Comparison of ENCODE assay signal across 16 cellular contexts in the genomic region with DNA sequence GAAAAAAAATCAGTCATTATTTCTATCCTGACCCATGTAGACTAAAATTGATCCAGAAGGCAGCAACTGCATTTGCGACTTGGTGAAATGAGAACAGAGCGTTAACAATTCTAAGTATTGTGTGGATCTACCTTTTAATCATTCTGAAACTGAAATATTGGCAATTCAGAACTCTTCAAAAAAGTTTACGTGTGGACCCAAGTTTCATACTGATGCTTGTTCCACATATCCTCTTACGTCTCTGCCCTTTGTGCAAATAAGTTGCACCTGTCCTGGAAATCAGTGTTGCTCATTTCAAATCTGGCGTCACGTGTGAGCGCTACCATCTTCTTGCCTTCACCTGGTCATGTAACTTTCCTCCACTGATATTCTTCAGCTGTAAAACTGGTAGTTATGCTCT.
DNase-seq lines count a peak whose midpoint lies in the region; ATAC-seq lines count a peak whose summit lies in the region.
"Had no signal": no experiment of that assay in that cellular context is flagged by ENCODE, and none has a peak within 500 bp of the region (broad histone marks: within the 10 kb centered on the region; RNA-seq: fewer than 3 reads in every experiment).

No MANE protein-coding gene starts in this region.

- H3K4me1 Mint-ChIP-seq in activated CD4-positive, alpha-beta T cell treated with anti-CD3 and anti-CD28 coated beads for 36 hours = no peaks in the 10 kb centered on the region
- H3K4me1 Mint-ChIP-seq: activated CD4-positive, alpha-beta T cell treated with anti-CD3 and anti-CD28 coated beads, Interleukin-2, amount 10 ng/mL, durations not matched to agents 24 days and 14 days had no signal

- no peak overlapping the region for H3K4me3 Mint-ChIP-seq in activated CD4-positive, alpha-beta T cell treated with anti-CD3 and anti-CD28 coated beads for 36 hours
- H3K4me3 Mint-ChIP-seq: activated CD4-positive, alpha-beta T cell treated with anti-CD3 and anti-CD28 coated beads, Interleukin-2, amount 10 ng/mL, durations not matched to agents 24 days and 14 days; B cell; effector memory CD8-positive, alpha-beta T cell had no signal

- POLR2A ChIA-PET in activated CD4-positive, alpha-beta T cell treated with anti-CD3 and anti-CD28 coated beads for 36 hours (lab: Charles Lee) = no interaction called here

- H3K27ac Mint-ChIP-seq in activated CD4-positive, alpha-beta T cell treated with anti-CD3 and anti-CD28 coated beads for 36 hours = no peak overlapping the region
- H3K27ac Mint-ChIP-seq: activated CD4-positive, alpha-beta T cell treated with anti-CD3 and anti-CD28 coated beads, Interleukin-2, amount 10 ng/mL, durations not matched to agents 24 days and 14 days; B cell; effector memory CD8-positive, alpha-beta T cell had no signal

- peak; percentile 36 for ATAC-seq in activated CD4-positive, alpha-beta T cell treated with anti-CD3 and anti-CD28 coated beads for 36 hours
- peak; percentile 62 for ATAC-seq in GM21717 (IDR thresholded peaks at IDR 0.05; ENCODE audit: unreplicated experiment)
- peak; percentile 41 for ATAC-seq in HG03196 (IDR thresholded peaks at IDR 0.05; ENCODE audit: unreplicated experiment)
- ATAC-seq: effector memory CD8-positive, alpha-beta T cell had no signal

- no peaks in the 10 kb centered on the region for H3K36me3 Mint-ChIP-seq in activated CD4-positive, alpha-beta T cell treated with anti-CD3 and anti-CD28 coated beads for 36 hours (ENCODE audit: low read depth)

- H3K27me3 Mint-ChIP-seq in activated CD4-positive, alpha-beta T cell treated with anti-CD3 and anti-CD28 coated beads for 36 hours = peaks cover 3% of the 10 kb centered on the region
- H3K27me3 Mint-ChIP-seq: B cell; effector memory CD8-positive, alpha-beta T cell had no signal

- peak; percentile 9 for DNase-seq in activated CD4-positive, alpha-beta T cell treated with anti-CD3 and anti-CD28 coated beads for 36 hours
- DNase-seq in activated CD4-positive, alpha-beta T cell treated with anti-CD3 and anti-CD28 coated beads for 1 hour = no peak
- DNase-seq in DMS153 treated with DMSO at 0.1 percent for 48 hours (lab: John Stamatoyannopoulos, UW; ENCODE audit: unreplicated experiment) = no peak
- no peak for DNase-seq in iPS-NIHi11 (ENCODE audit: low spot score)
- no peak for DNase-seq in hypothalamus (lab: John Stamatoyannopoulos, UW)
- no peak for DNase-seq in NK-92 treated with Interleukin-12 subunit alpha and Interleukin-12 subunit beta, amount 100 ng/mL, for 24 hours (lab: John Stamatoyannopoulos, UW)
- DNase-seq: activated CD4-positive, alpha-beta T cell treated with anti-CD3 and anti-CD28 coated beads, Interleukin-2, amount 10 ng/mL, durations not matched to agents 24 days and 14 days; activated CD8-positive, alpha-beta memory T cell treated with anti-CD3 and anti-CD28 coated beads, Interleukin-2, amount 50 U/mL, for 48 hours; Caco-2; effector memory CD8-positive, alpha-beta T cell; head of caudate nucleus; IMR-90; NCI-H2227 treated with DMSO at 0.1 percent for 48 hours had no signal

- no peaks in the 10 kb centered on the region for H3K9me3 Mint-ChIP-seq in activated CD4-positive, alpha-beta T cell treated with anti-CD3 and anti-CD28 coated beads for 36 hours (ENCODE audit: low read depth)
- H3K9me3 Mint-ChIP-seq: activated CD4-positive, alpha-beta T cell treated with anti-CD3 and anti-CD28 coated beads, Interleukin-2, amount 10 ng/mL, durations not matched to agents 24 days and 14 days; effector memory CD8-positive, alpha-beta T cell had no signal

- CTCF ChIA-PET in activated CD4-positive, alpha-beta T cell treated with anti-CD3 and anti-CD28 coated beads for 36 hours (lab: Charles Lee) = no interaction called here

- intact Hi-C loops in activated CD4-positive, alpha-beta T cell treated with anti-CD3 and anti-CD28 coated beads for 36 hours (cut with DNase I, micrococcal nuclease) = no loop called here
